ENCODE assay signal across 18 cellular contexts in the genomic region with DNA sequence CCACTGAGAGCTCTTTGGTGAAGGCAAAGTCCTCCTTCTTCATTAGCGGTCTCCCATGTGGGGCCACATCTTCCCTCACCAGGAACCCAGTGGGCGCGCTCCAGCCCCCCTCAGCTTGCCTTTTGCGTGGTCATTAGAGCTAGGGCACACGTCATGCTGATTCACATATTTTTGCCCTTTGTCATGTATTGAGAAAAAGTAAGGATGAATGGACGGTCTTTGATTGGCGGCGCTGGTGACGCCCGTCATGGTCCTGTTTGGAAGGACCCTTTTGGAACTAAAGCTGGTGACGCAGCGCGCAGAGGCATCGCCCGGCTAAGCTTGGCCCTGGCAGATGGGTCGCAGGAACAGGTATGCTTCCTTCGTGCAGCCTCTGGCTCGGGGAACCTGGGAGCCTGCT. TPM values are rescaled to one million over a fixed set of nuclear protein-coding genes. Genes with fewer than 3 reads are reported as not detected.
DNase-seq lines count a peak whose midpoint lies in the region; ATAC-seq, FAIRE-seq and TF ChIP-seq lines count a peak whose summit lies in the region.
"Had no signal": no experiment of that assay in that cellular context is flagged by ENCODE, and none has a peak within 500 bp of the region (broad histone marks: within the 10 kb centered on the region; RNA-seq: fewer than 3 reads in every experiment).

No MANE protein-coding gene starts in this region.

- no peak for FAIRE-seq in HepG2 (lab: Jason Lieb, UNC)
- FAIRE-seq in H1 (lab: Jason Lieb, UNC) = no peak
- FAIRE-seq: A204.1, GM12892, K562 had no signal

- no peak overlapping the region for H2AK5ac ChIP-seq in H1 (ENCODE audit: low read depth, low read length)

- 67% methylated on average over 16 of the region's 18 CpGs for WGBS in HepG2 (ENCODE audit: low lambda C conversion rate)
- WGBS in right lobe of liver (ENCODE audit: insufficient coverage, low coverage, low lambda C conversion rate, missing lambda C conversion rate) = 80% methylated on average over 1 of the region's 18 CpGs
- 89% methylated on average over 18 of the region's 18 CpGs; no CpG with 5 or more reads in 1 of the 2 experiments for WGBS in H1 (ENCODE audit: extremely low coverage in 1 of 2, insufficient coverage in 1 of 2, insufficient read length in 1 of 2, insufficient replicate concordance in 2 of 2, low coverage in 1 of 2, low lambda C conversion rate in 2 of 2, missing lambda C conversion rate in 1 of 2), 2 experiments

- no peak overlapping the region for H3K14ac ChIP-seq in H1 (ENCODE audit: insufficient read length)

- H3K23me2 ChIP-seq in H1 (ENCODE audit: low read depth, low read length) = no peaks in the 10 kb centered on the region

- H2BK12ac ChIP-seq in H1 (ENCODE audit: low read depth, low read length) = no peak overlapping the region

- TF ChIP-seq POLR2A in HepG2 (IDR thresholded peaks at IDR 0.05; ENCODE audit: insufficient read depth in 1 of 2, low read depth in 2 of 2, low read length in 2 of 2) (no peak), right lobe of liver (IDR thresholded peaks at IDR 0.05) (no peak), H1 (IDR thresholded peaks at IDR 0.05; ENCODE audit: control extremely low read depth in 1 of 2, low read depth in 2 of 2, low read length in 2 of 2) (no peak)

- H3K4me3 ChIP-seq in HepG2 (replicated peaks in 1 of 3; ENCODE audit: insufficient read depth in 1 of 3, low read depth in 2 of 3, low read length in 3 of 3) (no peak overlapping the region), right lobe of liver (no peak overlapping the region), H1 (ENCODE audit: extremely low read depth in 1 of 4, insufficient read depth in 2 of 4, low read depth in 3 of 4, low read length in 4 of 4) (no peak overlapping the region)
- H3K4me3 ChIP-seq: K562 had no signal

- H2BK120ac ChIP-seq in H1 (replicated peaks; ENCODE audit: low read depth, low read length) = no peak overlapping the region

- H3K9ac ChIP-seq in HepG2 (ENCODE audit: insufficient read depth, low read depth, low read length) = no peak overlapping the region
- no peak overlapping the region for H3K9ac ChIP-seq in H1 (replicated peaks in 1 of 4; ENCODE audit: extremely low read depth in 1 of 4, low read depth in 3 of 4, low read length in 3 of 4)

- CTCF ChIA-PET in HepG2 (lab: Yijun Ruan, JAX; ENCODE audit: low intra/inter-chr PET ratio, low total read pairs) (no interaction called here), H1 (lab: Charles Lee; ENCODE audit: partially characterized antibody) (interaction anchor here (1.1 to 10.5 kb wide), 8 partner anchors 9 to 151 kb away, joined by 3 to 143 read pairs (median 9); no protein-coding TSS in a partner anchor)

- ATAC-seq in HepG2 (no peak), right lobe of liver (no peak), GM21723 (IDR thresholded peaks at IDR 0.05; ENCODE audit: unreplicated experiment) (no peak)
- ATAC-seq: K562 had no signal

- no peaks in the 10 kb centered on the region for H3K9me3 ChIP-seq in HepG2 (ENCODE audit: low read length)
- H3K9me3 ChIP-seq in right lobe of liver = no peaks in the 10 kb centered on the region
- H3K9me3 ChIP-seq in H1 (ENCODE audit: insufficient read depth in 2 of 2, low read depth in 1 of 2, low read length in 1 of 2) = no peaks in the 10 kb centered on the region
- H3K9me3 ChIP-seq: BE2C, Caco-2 had no signal

- no peak overlapping the region for H3K23ac ChIP-seq in H1 (ENCODE audit: insufficient read length)

- TF ChIP-seq EP300 in HepG2 (IDR thresholded peaks at IDR 0.05; ENCODE audit: low read depth in 2 of 2, low read length in 2 of 2) (no peak), HepG2 (CRISPR knock-in tag; IDR thresholded peaks at IDR 0.05; ENCODE audit: borderline replicate concordance) (no peak), H1 (IDR thresholded peaks at IDR 0.05; ENCODE audit: borderline replicate concordance in 1 of 2, low read depth in 2 of 2, low read length in 2 of 2) (no peak)

- TF ChIP-seq CTCF in HepG2 (CRISPR knock-in tag; IDR thresholded peaks at IDR 0.05) = no peak
- no peak for TF ChIP-seq CTCF in right lobe of liver (IDR thresholded peaks at IDR 0.05)
- no peak for TF ChIP-seq CTCF in H1 (IDR thresholded peaks at IDR 0.05; ENCODE audit: control extremely low read depth in 1 of 3, insufficient read depth in 1 of 3, low read depth in 1 of 3, low read length in 3 of 3)
- no peak for TF ChIP-seq CTCF in neural crest cell (conservative IDR thresholded peaks at IDR 0.05)
- TF ChIP-seq CTCF in CD14-positive monocyte (IDR thresholded peaks at IDR 0.05) = no peak

- no peaks in the 10 kb centered on the region for H3K79me2 ChIP-seq in HepG2 (ENCODE audit: insufficient read depth, low read length)
- no peaks in the 10 kb centered on the region for H3K79me2 ChIP-seq in H1 (ENCODE audit: control insufficient read depth in 1 of 2, insufficient read depth in 2 of 2, low read length in 2 of 2)

- H4K5ac ChIP-seq in H1 (ENCODE audit: insufficient read length, low read depth, low read length) = no peak overlapping the region

- peak overlapping the region; percentile 40 for H3K27ac Mint-ChIP-seq in neural crest cell (ENCODE audit: unreplicated experiment)
- peak overlapping the region in 1 of 7 donors; percentile 50 for H3K27ac Mint-ChIP-seq in CD14-positive monocyte
- H3K27ac Mint-ChIP-seq: CD4-positive, alpha-beta T cell had no signal

- no peak for TF ChIP-seq RAD21 in HepG2 (CRISPR knock-in tag; IDR thresholded peaks at IDR 0.05)
- TF ChIP-seq RAD21 in H1 (IDR thresholded peaks at IDR 0.05 in 1 of 2, conservative IDR thresholded peaks at IDR 0.05 in 1 of 2; ENCODE audit: low read depth in 2 of 2, low read length in 2 of 2) = no peak

- H2AFZ ChIP-seq in HepG2 (ENCODE audit: low read length) (no peak overlapping the region), H1 (ENCODE audit: low read length) (no peak overlapping the region)

- intact Hi-C loops in HepG2 (cut with micrococcal nuclease; ENCODE audit: unreplicated experiment) (loop anchor here (10.0 kb wide), 1 partner anchor 158 kb away; no protein-coding TSS in a partner anchor), right lobe of liver (cut with DNase I) (loop anchor here (10.0 kb wide), 2 partner anchors 108 to 118 kb away; no protein-coding TSS in a partner anchor), CD14-positive monocyte (cut with micrococcal nuclease) (no loop called here)

- in situ Hi-C loops in HepG2 (cut with HindIII; ENCODE audit: extremely low pct_ligation_motif_present, low pct_unique_long_range_greater_than_20kb) = no loop called here

- no peak overlapping the region for H3K56ac ChIP-seq in H1 (replicated peaks; ENCODE audit: insufficient read length, low read depth, low read length)

- H4K20me1 ChIP-seq in HepG2 (ENCODE audit: insufficient read depth, low read length) (no peaks in the 10 kb centered on the region), H1 (replicated peaks in 1 of 2; ENCODE audit: control insufficient read depth in 1 of 2, insufficient read depth in 2 of 2, low read length in 2 of 2) (no peaks in the 10 kb centered on the region)

- no peak overlapping the region for H3K4ac ChIP-seq in H1 (replicated peaks; ENCODE audit: insufficient read length, low read depth, low read length)

- no peak overlapping the region for H3K18ac ChIP-seq in H1 (ENCODE audit: extremely low read depth, low read length)

- H3K4me2 ChIP-seq in HepG2 (ENCODE audit: low read depth, low read length) = no peak overlapping the region
- no peak overlapping the region for H3K4me2 ChIP-seq in H1 (ENCODE audit: insufficient read depth in 1 of 2, low read depth in 2 of 2, low read length in 2 of 2)

- H3K36me3 ChIP-seq in HepG2 (replicated peaks in 1 of 2; ENCODE audit: control insufficient read depth in 1 of 2, insufficient read depth in 2 of 2, low read length in 2 of 2) (no peaks in the 10 kb centered on the region), right lobe of liver (no peaks in the 10 kb centered on the region), H1 (ENCODE audit: control insufficient read depth in 2 of 4, insufficient read depth in 4 of 4, low read length in 3 of 4) (no peaks in the 10 kb centered on the region; a peak in 1 of 8 replicates)
- H3K36me3 ChIP-seq: BE2C had no signal

- H4K8ac ChIP-seq in H1 (ENCODE audit: extremely low read depth, insufficient read depth, low read length) = no peak overlapping the region

- no peak for DNase-seq in HepG2 (ENCODE audit: low spot score)
- DNase-seq in right lobe of liver = no peak
- no peak for DNase-seq in H1 (ENCODE audit: low read depth in 1 of 2, low spot score in 2 of 2)
- no peak for DNase-seq in neural crest cell (ENCODE audit: low read depth, low spot score)
- no peak for DNase-seq in CD14-positive monocyte (ENCODE audit: low spot score)
- DNase-seq in NCI-H2227 treated with DMSO at 0.1 percent for 48 hours (lab: John Stamatoyannopoulos, UW) = no peak
- DNase-seq: BE2C; Caco-2; CD4-positive, alpha-beta T cell; H9; NCI-H1105 treated with DMSO at 0.1 percent for 48 hours; NCI-H510A treated with DMSO at 0.1 percent for 48 hours; NCI-H82; SHP77 had no signal

- H4K91ac ChIP-seq in H1 (replicated peaks; ENCODE audit: insufficient read length, low read length) = peak overlapping the region; percentile 16

- H2BK15ac ChIP-seq in H1 (ENCODE audit: low read length) = no peak overlapping the region

- no peak overlapping the region for H2BK5ac ChIP-seq in H1 (ENCODE audit: low read depth, low read length)

- POLR2A ChIA-PET in HepG2 (lab: Yijun Ruan, JAX) (no interaction called here), H1 (lab: Charles Lee; ENCODE audit: partially characterized antibody) (no interaction called here)

- H3K9me3 Mint-ChIP-seq in neural crest cell (no peaks in the 10 kb centered on the region), CD14-positive monocyte (no peaks in the 10 kb centered on the region)
- H3K9me3 Mint-ChIP-seq: CD4-positive, alpha-beta T cell; H9 had no signal

- no peaks in the 10 kb centered on the region for H3K36me3 Mint-ChIP-seq in neural crest cell (ENCODE audit: low read depth)
- H3K36me3 Mint-ChIP-seq in CD14-positive monocyte = no peaks in the 10 kb centered on the region

- H3K4me1 Mint-ChIP-seq in neural crest cell (peaks cover 7% of the 10 kb centered on the region), CD14-positive monocyte (peaks cover 2% of the 10 kb centered on the region)

- no peak overlapping the region for H3K27ac ChIP-seq in HepG2 (ENCODE audit: extremely low read length, insufficient read depth, low read length)
- no peak overlapping the region for H3K27ac ChIP-seq in right lobe of liver
- no peak overlapping the region for H3K27ac ChIP-seq in H1 (ENCODE audit: low read depth, low read length)

- no TSS peak for BruUV-seq in HepG2 (replicated peaks; lab: Mats Ljungman, UMichigan)

- H3K4me1 ChIP-seq in HepG2 (ENCODE audit: insufficient read depth, low read length) = no peaks in the 10 kb centered on the region
- no peaks in the 10 kb centered on the region for H3K4me1 ChIP-seq in right lobe of liver
- H3K4me1 ChIP-seq in H1 (replicated peaks in 1 of 4; ENCODE audit: control insufficient read depth in 3 of 4, insufficient read depth in 4 of 4, low read length in 3 of 4) = peaks cover 0 to 4% (median 0%) of the 10 kb centered on the region in 4 experiments; a peak in 1 of 7 replicates
- H3K4me1 ChIP-seq: BE2C, Caco-2 had no signal

- H3K4me3 Mint-ChIP-seq in neural crest cell (no peak overlapping the region), CD14-positive monocyte (no peak overlapping the region)
- H3K4me3 Mint-ChIP-seq: CD4-positive, alpha-beta T cell; H9 had no signal

- peaks cover 9% of the 10 kb centered on the region for H3K27me3 Mint-ChIP-seq in neural crest cell (ENCODE audit: low read depth)
- H3K27me3 Mint-ChIP-seq in CD14-positive monocyte (ENCODE audit: low read depth in 3 of 3) = peaks cover 2 to 3% (median 2%) of the 10 kb centered on the region in 3 donors
- H3K27me3 Mint-ChIP-seq: CD4-positive, alpha-beta T cell had no signal

- H3K79me1 ChIP-seq in H1 (ENCODE audit: low read depth, low read length) = no peaks in the 10 kb centered on the region

- H2BK20ac ChIP-seq in H1 (ENCODE audit: low read length) = no peak overlapping the region

- H3K27me3 ChIP-seq in HepG2 (ENCODE audit: control insufficient read depth in 1 of 2, insufficient read depth in 2 of 2, low read length in 2 of 2) = no peaks in the 10 kb centered on the region; a peak in 1 of 5 replicates
- H3K27me3 ChIP-seq in right lobe of liver = no peaks in the 10 kb centered on the region
- H3K27me3 ChIP-seq in H1 (replicated peaks in 1 of 4; ENCODE audit: control insufficient read depth in 3 of 4, extremely low read depth in 1 of 4, insufficient read depth in 3 of 4, low read length in 3 of 4) = no peaks in the 10 kb centered on the region
- H3K27me3 ChIP-seq: BE2C had no signal

RNA-seq across cellular contexts. Expression of a gene that starts 3.1 kb away (rescaled TPM):
- total RNA-seq in HepG2 (2016; rRNA removed; fragmentation: Illumina TruSeq; extraction: Trizol) (not detected in 2 replicates), right lobe of liver (1 to 10 TPM in 3 of 6 experiments, under 1 TPM in 3; 0.26 to 1.9 (median 1.0) TPM), neural crest cell (not detected in 2 replicates)
- total RNA-seq in HepG2 (2016; cell fraction: cytosol; rRNA removed; fragmentation: Illumina TruSeq; extraction: Trizol; ENCODE audit: low read depth) = not detected in 2 replicates
- total RNA-seq in HepG2 (2016; cell fraction: insoluble cytoplasmic fraction; rRNA removed; fragmentation: Illumina TruSeq; extraction: Trizol) = not detected in 2 replicates
- total RNA-seq in HepG2 (2016; cell fraction: membrane; rRNA removed; fragmentation: Illumina TruSeq; extraction: Trizol) = not detected in 2 replicates
- not detected in 2 replicates for total RNA-seq in HepG2 (2016; cell fraction: nucleus; rRNA removed; fragmentation: Illumina TruSeq; extraction: Trizol)
- polyA plus RNA-seq in HepG2 (2011; rRNA removed) (not detected in 2 replicates), H1 (2011; rRNA removed) (0.18 and 0.25 TPM in 2 replicates), CD14-positive monocyte (not detected)
- not detected in 2 replicates for polyA plus RNA-seq in HepG2 (2011; cell fraction: cytosol; rRNA removed)
- not detected in 2 replicates for polyA plus RNA-seq in HepG2 (2011; cell fraction: nucleus; rRNA removed)
- not detected in 2 replicates for polyA plus RNA-seq in HepG2 (2012)
- not detected in 2 replicates for polyA plus RNA-seq in HepG2 (2016; cell fraction: cytosol; fragmentation: Illumina TruSeq; extraction: Trizol; ENCODE audit: low read depth)
- polyA plus RNA-seq in HepG2 (2016; cell fraction: insoluble cytoplasmic fraction; fragmentation: Illumina TruSeq; extraction: Trizol; ENCODE audit: low read depth) = not detected in 2 replicates
- polyA plus RNA-seq in HepG2 (2016; cell fraction: membrane; fragmentation: Illumina TruSeq; extraction: Trizol; ENCODE audit: low read depth) = not detected in 2 replicates
- polyA plus RNA-seq in HepG2 (2016; cell fraction: nucleus; fragmentation: Illumina TruSeq; extraction: Trizol; ENCODE audit: insufficient read depth, low read depth) = not detected in 2 replicates
- polyA minus RNA-seq in HepG2 (2011; rRNA and poly(A)+ RNA removed; ENCODE audit: low replicate concordance) = not detected in 2 replicates
- polyA minus RNA-seq in HepG2 (2011; cell fraction: cytosol; rRNA and poly(A)+ RNA removed) = not detected in 2 replicates
- not detected in 2 replicates for polyA minus RNA-seq in HepG2 (2011; cell fraction: nucleus; rRNA and poly(A)+ RNA removed)
- not detected in 2 replicates for total RNA-seq in H1 (2021; fragmentation: NEBNext Ultra II Directional; extraction: Animal tissue kit (Norgen Biotek cat#: 25700))
- polyA plus RNA-seq in H1 (2011; cell fraction: cytosol; rRNA removed) = 0.12 TPM
- polyA plus RNA-seq in H1 (2011; cell fraction: nucleus; rRNA removed) = 0.51 TPM
- polyA plus RNA-seq in H1 (2012, experiment 1 of 2) = 0.04 to 0.39 TPM (median 0.06 TPM) in 3 of 4 replicates, not detected in the other
- polyA plus RNA-seq in H1 (2012, experiment 2 of 2) = not detected
- 0.08 TPM for polyA plus RNA-seq in H1 (2013, experiment 1 of 2)
- polyA plus RNA-seq in H1 (2013, experiment 2 of 2) = 0.07 TPM
- 0.32 TPM in 1 of 2 replicates, not detected in the other for polyA minus RNA-seq in H1 (2011; rRNA and poly(A)+ RNA removed)
- not detected for polyA minus RNA-seq in H1 (2011; cell fraction: cytosol; rRNA and poly(A)+ RNA removed)
- polyA minus RNA-seq in H1 (2011; cell fraction: nucleus; rRNA and poly(A)+ RNA removed) = not detected
- total RNA-seq: Caco-2, H9 had no signal

Comparison
In these comparisons a context has a peak if more than half of its experiments do, and no peak if none do; other contexts are left out.
1. intact Hi-C loops: an anchor here in HepG2 (10.0 kb wide) and right lobe of liver (10.0 kb wide); none called in CD14-positive monocyte.